In genomic region chr20:25865715-25866656, GRCh38 we compare ENCODE assay signal across 8 cellular contexts.
A peak's percentile ranks its signal among the peaks of the same experiment; 100 is the strongest.
DNase-seq lines count a peak whose midpoint lies in the region; ATAC-seq, FAIRE-seq and TF ChIP-seq lines count a peak whose summit lies in the region.
"Had no signal": no experiment of that assay in that cellular context is flagged by ENCODE, and none has a peak within 500 bp of the region (broad histone marks: within the 10 kb centered on the region; RNA-seq: fewer than 3 reads in every experiment).

No MANE protein-coding gene starts in this region.

- no peaks in the 10 kb centered on the region for H3K79me2 ChIP-seq in smooth muscle cell (ENCODE audit: low read depth)

- H3K9me3 Mint-ChIP-seq in WTC11 = no peaks in the 10 kb centered on the region

- CTCF ChIA-PET in WTC11 (lab: Charles Lee) = no interaction called here

- H3K36me3 ChIP-seq in bronchial epithelial cell (ENCODE audit: control insufficient read depth, insufficient read depth, low read length) (no peaks in the 10 kb centered on the region), smooth muscle cell (ENCODE audit: low read depth) (no peaks in the 10 kb centered on the region)

- H3K4me2 ChIP-seq in smooth muscle cell = peak overlapping the region; percentile 94

- H3K36me3 Mint-ChIP-seq in WTC11 = no peaks in the 10 kb centered on the region

- H3K9me3 ChIP-seq in smooth muscle cell (replicated peaks; ENCODE audit: low read depth) = no peaks in the 10 kb centered on the region

- H3K4me3 Mint-ChIP-seq in WTC11 = peak overlapping the region; percentile 63

- H3K27me3 ChIP-seq in bronchial epithelial cell (ENCODE audit: control insufficient read depth, insufficient read depth, low read length) (peaks cover 3% of the 10 kb centered on the region), smooth muscle cell (ENCODE audit: low read depth) (no peaks in the 10 kb centered on the region)

- H3K9ac ChIP-seq in smooth muscle cell (ENCODE audit: low read depth) = no peak overlapping the region

- H3K4me1 ChIP-seq in smooth muscle cell (ENCODE audit: low read depth) = peaks cover 5% of the 10 kb centered on the region

- peak overlapping the region; percentile 87 for H2AFZ ChIP-seq in smooth muscle cell (ENCODE audit: low read depth)

- ATAC-seq in GM19351 (IDR thresholded peaks at IDR 0.05; ENCODE audit: unreplicated experiment) (peak; percentile 46), WTC11 (peak; percentile 24)

- POLR2A ChIA-PET in WTC11 (lab: Charles Lee) = no interaction called here

- H3K4me1 Mint-ChIP-seq in WTC11 = peaks cover 39% of the 10 kb centered on the region

- no peak overlapping the region for H3K27ac Mint-ChIP-seq in WTC11

- DNase-seq in NCI-H128 (lab: John Stamatoyannopoulos, UW; ENCODE audit: unreplicated experiment) (peak; percentile 61), WTC11 (ENCODE audit: low spot score) (peak; percentile 83), bronchial epithelial cell (ENCODE audit: low read depth) (peak; percentile 52), iPS-NIHi11 (ENCODE audit: low spot score) (peak; percentile 64), smooth muscle cell (lab: John Stamatoyannopoulos, UW; ENCODE audit: unreplicated experiment) (peak; percentile 53), NCI-H187 treated with DMSO at 0.1 percent for 48 hours (lab: John Stamatoyannopoulos, UW) (no peak)

- no peak overlapping the region for H3K27ac ChIP-seq in smooth muscle cell (ENCODE audit: low read depth)

- FAIRE-seq in bronchial epithelial cell (lab: Jason Lieb, UNC) = no peak
- FAIRE-seq: islet of Langerhans had no signal

- H3F3A ChIP-seq in smooth muscle cell (ENCODE audit: low read depth) = no peaks in the 10 kb centered on the region

- no peaks in the 10 kb centered on the region for H4K20me1 ChIP-seq in smooth muscle cell (ENCODE audit: low read depth)

- TF ChIP-seq CTCF in WTC11 (IDR thresholded peaks at IDR 0.05) (no peak), bronchial epithelial cell (IDR thresholded peaks at IDR 0.05; ENCODE audit: insufficient read depth, low read length, severe bottlenecking) (no peak), smooth muscle cell (IDR thresholded peaks at IDR 0.05; ENCODE audit: borderline replicate concordance, insufficient read depth, poor library complexity, severe bottlenecking) (no peak)

- H3K27me3 Mint-ChIP-seq in WTC11 (ENCODE audit: low read depth) = peaks cover 95% of the 10 kb centered on the region

- peak overlapping the region; percentile 25 for H3K4me3 ChIP-seq in bronchial epithelial cell (ENCODE audit: low read depth, low read length)
- H3K4me3 ChIP-seq in smooth muscle cell = peak overlapping the region; percentile 32

- WGBS in smooth muscle cell (ENCODE audit: low lambda C conversion rate) = 32% methylated on average over 43 of the region's 43 CpGs

TF ChIP-seq in WTC11, 78 proteins besides CTCF, POLR2A, EP300 and RAD21:
- TF ChIP-seq AFF4 (CRISPR knock-in tag; IDR thresholded peaks at IDR 0.05; ENCODE audit: borderline replicate concordance) (no peak), ESRRA (CRISPR knock-in tag; IDR thresholded peaks at IDR 0.05; ENCODE audit: borderline replicate concordance) (no peak), ZNF121 (CRISPR knock-in tag; IDR thresholded peaks at IDR 0.05) (no peak), ATF1 (CRISPR knock-in tag; IDR thresholded peaks at IDR 0.05) (no peak), ETV6 (CRISPR knock-in tag; IDR thresholded peaks at IDR 0.05) (no peak), CBFB (CRISPR knock-in tag; IDR thresholded peaks at IDR 0.05; ENCODE audit: low read depth) (no peak), TCF7 (CRISPR knock-in tag; IDR thresholded peaks at IDR 0.05; ENCODE audit: low read depth) (no peak), GABPB1 (CRISPR knock-in tag; IDR thresholded peaks at IDR 0.05) (no peak), ZNF671 (CRISPR knock-in tag; IDR thresholded peaks at IDR 0.05) (no peak), CREB1 (CRISPR knock-in tag; IDR thresholded peaks at IDR 0.05) (no peak)
TF ChIP-seq in WTC11: peak in this region for 0.
